In genomic region chr11:8201524-8202365, GRCh38 we compare ENCODE assay signal across 10 cellular contexts. TPM values are rescaled to one million over a fixed set of nuclear protein-coding genes. Genes with fewer than 3 reads are reported as not detected.
A peak's percentile ranks its signal among the peaks of the same experiment; 100 is the strongest.
DNase-seq lines count a peak whose midpoint lies in the region; ATAC-seq and TF ChIP-seq lines count a peak whose summit lies in the region.
"Had no signal": no experiment of that assay in that cellular context is flagged by ENCODE, and none has a peak within 500 bp of the region (broad histone marks: within the 10 kb centered on the region; RNA-seq: fewer than 3 reads in every experiment).

No MANE protein-coding gene starts in this region.

- ATAC-seq in GM18520 (IDR thresholded peaks at IDR 0.05; ENCODE audit: unreplicated experiment): peak; percentile 56
- ATAC-seq in GM21786 (IDR thresholded peaks at IDR 0.05; ENCODE audit: unreplicated experiment): peak; percentile 86
- peak; percentile 97 for ATAC-seq in memory B cell (ENCODE audit: low read depth)
- no peak for ATAC-seq in GM21515 (IDR thresholded peaks at IDR 0.05; ENCODE audit: unreplicated experiment)

- no peak for TF ChIP-seq CTCF in HL-60 (IDR thresholded peaks at IDR 0.05; ENCODE audit: insufficient read depth, low read length)
- TF ChIP-seq CTCF in progenitor cell of endocrine pancreas (IDR thresholded peaks at IDR 0.05; ENCODE audit: unreplicated experiment): no peak

- H3K27me3 Mint-ChIP-seq in memory B cell: no peaks in the 10 kb centered on the region
- H3K27me3 Mint-ChIP-seq in progenitor cell of endocrine pancreas: peaks cover 33% of the 10 kb centered on the region

- H3K27ac ChIP-seq in HL-60 (replicated peaks): peak overlapping the region; percentile 39
- H3K27ac ChIP-seq: hepatocyte had no signal

- no peak overlapping the region for H3K4me3 ChIP-seq in HL-60 (replicated peaks; ENCODE audit: insufficient read depth, low read length)
- H3K4me3 ChIP-seq: hepatocyte had no signal

- no peaks in the 10 kb centered on the region for H3K27me3 ChIP-seq in HL-60 (ENCODE audit: insufficient read depth, poor library complexity, severe bottlenecking)

- H3K27ac Mint-ChIP-seq in memory B cell: peak overlapping the region; percentile 82
- H3K27ac Mint-ChIP-seq in progenitor cell of endocrine pancreas: no peak overlapping the region
- H3K27ac Mint-ChIP-seq: activated CD4-positive, alpha-beta memory T cell treated with anti-CD3 and anti-CD28 coated beads for 36 hours had no signal

- H3K4me1 Mint-ChIP-seq in memory B cell (peaks cover 28% of the 10 kb centered on the region), progenitor cell of endocrine pancreas (ENCODE audit: low read depth) (no peaks in the 10 kb centered on the region)

- H3K9me3 Mint-ChIP-seq in memory B cell: no peaks in the 10 kb centered on the region
- H3K9me3 Mint-ChIP-seq in progenitor cell of endocrine pancreas (ENCODE audit: low read depth): no peaks in the 10 kb centered on the region
- H3K9me3 Mint-ChIP-seq: activated CD4-positive, alpha-beta memory T cell treated with anti-CD3 and anti-CD28 coated beads for 36 hours had no signal

- H3K4me3 Mint-ChIP-seq in memory B cell (peak overlapping the region; percentile 24), progenitor cell of endocrine pancreas (ENCODE audit: low read depth) (no peak overlapping the region)
- H3K4me3 Mint-ChIP-seq: activated CD4-positive, alpha-beta memory T cell treated with anti-CD3 and anti-CD28 coated beads for 36 hours had no signal

- DNase-seq in HL-60 (ENCODE audit: low read depth in 1 of 2, low spot score in 1 of 2): peak in 1 of 2 experiments; percentile 73
- peak; percentile 45 to 63 for DNase-seq in memory B cell (ENCODE audit: low spot score in 2 of 2)
- DNase-seq in progenitor cell of endocrine pancreas (ENCODE audit: low spot score, unreplicated experiment): no peak
- DNase-seq in SW480 (ENCODE audit: low spot score): no peak
- no peak for DNase-seq in superior temporal gyrus (ENCODE audit: extremely low spot score)
- DNase-seq: activated CD4-positive, alpha-beta memory T cell treated with anti-CD3 and anti-CD28 coated beads for 36 hours had no signal

- H3K36me3 Mint-ChIP-seq in memory B cell (no peaks in the 10 kb centered on the region), progenitor cell of endocrine pancreas (ENCODE audit: insufficient read depth) (no peaks in the 10 kb centered on the region)
- H3K36me3 Mint-ChIP-seq: activated CD4-positive, alpha-beta memory T cell treated with anti-CD3 and anti-CD28 coated beads for 36 hours had no signal

RNA-seq across cellular contexts. Expression of gene RIC3, which starts 32.9 kb away (rescaled TPM):
- total RNA-seq in progenitor cell of endocrine pancreas: 23.1 and 23.4 TPM in 2 replicates

Comparison
In these comparisons a context has a peak if more than half of its experiments do, and no peak if none do; other contexts are left out.
1. DNase-seq: peak in memory B cell (2 of 2); none in progenitor cell of endocrine pancreas (single experiment), SW480 (single experiment) and superior temporal gyrus (single experiment).